In the genomic region with DNA sequence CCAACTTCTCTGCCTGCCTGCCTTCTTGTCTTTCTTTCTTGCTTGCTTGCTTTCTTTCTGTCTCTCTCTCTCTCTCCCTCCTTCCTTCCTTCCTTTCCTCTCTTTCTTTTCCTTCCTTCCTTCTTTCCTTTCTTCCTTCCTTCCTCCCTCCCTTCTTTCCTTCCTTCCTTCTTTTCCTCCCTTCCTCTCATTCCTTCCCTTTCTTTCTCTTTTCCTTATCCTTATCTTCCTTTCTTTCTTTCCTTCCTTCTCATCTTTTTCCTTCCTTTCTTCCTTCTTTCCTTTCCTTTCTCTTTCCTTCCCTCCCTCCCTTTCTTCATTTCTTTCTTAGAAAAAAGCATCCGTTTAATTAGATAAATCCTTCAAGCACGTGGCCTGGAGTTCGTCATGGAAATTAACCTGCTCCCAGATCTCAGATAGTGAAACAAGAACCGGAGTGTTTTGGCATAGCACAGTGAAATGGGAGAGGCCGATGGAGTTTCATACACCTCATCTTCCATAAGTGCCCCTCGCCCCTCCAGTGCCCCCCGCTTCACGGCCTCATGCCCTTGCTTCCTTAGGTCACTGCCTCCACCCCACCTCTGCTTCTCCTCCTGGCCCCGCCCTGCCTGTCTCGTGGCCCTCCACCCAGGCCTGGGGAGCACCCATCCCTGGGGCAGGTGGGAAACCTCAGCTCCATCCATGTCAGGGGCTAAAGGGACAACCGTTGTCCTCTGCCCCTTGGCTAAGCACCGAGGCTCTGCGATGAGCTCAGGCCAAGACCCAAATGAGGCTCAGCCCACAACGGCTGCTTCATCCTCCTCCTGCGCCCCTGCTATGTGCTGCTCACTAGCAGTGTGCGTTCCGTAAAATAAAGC, we compare ENCODE assay signal across 20 cellular contexts. TPM values are rescaled to one million over a fixed set of nuclear protein-coding genes. Genes with fewer than 3 reads are reported as not detected.
DNase-seq lines count a peak whose midpoint lies in the region; ATAC-seq, FAIRE-seq and TF ChIP-seq lines count a peak whose summit lies in the region.
"Had no signal": no experiment of that assay in that cellular context is flagged by ENCODE, and none has a peak within 500 bp of the region (broad histone marks: within the 10 kb centered on the region; RNA-seq: fewer than 3 reads in every experiment).

No MANE protein-coding gene starts in this region.

- no peaks in the 10 kb centered on the region for H3K9me3 Mint-ChIP-seq in neural progenitor cell
- H3K9me3 Mint-ChIP-seq: CD8-positive, alpha-beta T cell had no signal

- H3K14ac ChIP-seq in H1 (ENCODE audit: insufficient read length): no peak overlapping the region
- H3K14ac ChIP-seq in mesenchymal stem cell (ENCODE audit: low read length in 2 of 2): no peak overlapping the region

- H4K8ac ChIP-seq in H1 (ENCODE audit: extremely low read depth, insufficient read depth, low read length): no peak overlapping the region
- H4K8ac ChIP-seq in mesenchymal stem cell (ENCODE audit: low read length): no peak overlapping the region

- H3K27me3 ChIP-seq in right cardiac atrium (ENCODE audit: control insufficient read depth, insufficient read depth) (no peaks in the 10 kb centered on the region), H1 (replicated peaks in 1 of 4; ENCODE audit: control insufficient read depth in 3 of 4, extremely low read depth in 1 of 4, insufficient read depth in 3 of 4, low read length in 3 of 4) (no peaks in the 10 kb centered on the region), neural progenitor cell (no peaks in the 10 kb centered on the region), transverse colon (peaks cover 9% of the 10 kb centered on the region), H7 (ENCODE audit: control insufficient read depth, insufficient read depth, low read length) (no peaks in the 10 kb centered on the region; the same call in 1 of the 2 replicates), mesenchymal stem cell (ENCODE audit: control insufficient read depth in 1 of 2, insufficient read depth in 1 of 2, low read length in 2 of 2) (peaks cover 68 to 92% of the 10 kb centered on the region in 2 experiments)

- H4K5ac ChIP-seq in H1 (ENCODE audit: insufficient read length, low read depth, low read length): no peak overlapping the region

- peaks cover 8% of the 10 kb centered on the region for H3K4me1 ChIP-seq in right cardiac atrium (ENCODE audit: control insufficient read depth, insufficient read depth, low read length)
- peaks cover 0 to 4% (median 0%) of the 10 kb centered on the region in 4 experiments; a peak in 4 of 7 replicates for H3K4me1 ChIP-seq in H1 (replicated peaks in 1 of 4; ENCODE audit: control insufficient read depth in 3 of 4, insufficient read depth in 4 of 4, low read length in 3 of 4)
- H3K4me1 ChIP-seq in neural progenitor cell: peaks cover 51% of the 10 kb centered on the region
- H3K4me1 ChIP-seq in transverse colon: peaks cover 1 to 67% (median 36%) of the 10 kb centered on the region in 4 donors
- no peaks in the 10 kb centered on the region for H3K4me1 ChIP-seq in mesenchymal stem cell (ENCODE audit: control insufficient read depth, insufficient read depth, low read depth, low read length)

- H3K79me2 ChIP-seq in H1 (ENCODE audit: control insufficient read depth in 1 of 2, insufficient read depth in 2 of 2, low read length in 2 of 2) (no peaks in the 10 kb centered on the region; a peak in 1 of 4 replicates), neural progenitor cell (ENCODE audit: low read depth) (peaks cover 43% of the 10 kb centered on the region)

- no peak for DNase-seq in right cardiac atrium
- no peak for DNase-seq in Right ventricle myocardium inferior (ENCODE audit: missing footprints)
- DNase-seq in H1 (ENCODE audit: low read depth in 1 of 2, low spot score in 2 of 2): no peak
- DNase-seq in neural progenitor cell (ENCODE audit: low spot score): no peak
- no peak for DNase-seq in transverse colon
- no peak for DNase-seq in H7
- DNase-seq in mesenchymal stem cell: no peak
- no peak for DNase-seq in D341Med (ENCODE audit: low spot score)
- DNase-seq: ACHN; CD8-positive, alpha-beta T cell; GF-D8; HCEC 1CT; IMR-90; NCI-H1436; NCI-H2081; NCI-H2227 treated with DMSO at 0.1 percent for 48 hours; NCI-H524 treated with DMSO at 0.1 percent for 48 hours; RPMI8226 had no signal

- no peak for TF ChIP-seq POLR2A in H1 (IDR thresholded peaks at IDR 0.05; ENCODE audit: control extremely low read depth in 1 of 2, low read depth in 2 of 2, low read length in 2 of 2)
- TF ChIP-seq POLR2A in transverse colon (IDR thresholded peaks at IDR 0.05): no peak

- in situ Hi-C loops in transverse colon (cut with MboI; ENCODE audit: low pct_ligation_motif_present in 1 of 4, low pct_unique_long_range_greater_than_20kb in 1 of 4, low sequenced_read_pairs in 3 of 4): no loop called here

- 0 out of 2 replicates have a peak overlapping the region, but pooled peaks have one; percentile 17 for H2BK12ac ChIP-seq in H1 (ENCODE audit: low read depth, low read length)
- no peak overlapping the region for H2BK12ac ChIP-seq in mesenchymal stem cell (ENCODE audit: low read length in 2 of 2)

- H3K36me3 Mint-ChIP-seq in neural progenitor cell: peaks cover 2% of the 10 kb centered on the region
- H3K36me3 Mint-ChIP-seq: CD8-positive, alpha-beta T cell had no signal

- H4K20me1 ChIP-seq in H1 (replicated peaks in 1 of 2; ENCODE audit: control insufficient read depth in 1 of 2, insufficient read depth in 2 of 2, low read length in 2 of 2) (peaks cover 2 to 3% of the 10 kb centered on the region in 2 experiments), neural progenitor cell (ENCODE audit: low read depth) (peaks cover 41% of the 10 kb centered on the region)

- H2BK15ac ChIP-seq in H1 (ENCODE audit: low read length) (no peak overlapping the region), mesenchymal stem cell (ENCODE audit: low read depth, poor library complexity, severe bottlenecking) (no peak overlapping the region)

- H3F3A ChIP-seq in neural progenitor cell (ENCODE audit: low read depth): peaks cover 27% of the 10 kb centered on the region

- H3K4me3 ChIP-seq in right cardiac atrium (ENCODE audit: low read length) (no peak overlapping the region), H1 (ENCODE audit: extremely low read depth in 1 of 4, insufficient read depth in 2 of 4, low read depth in 3 of 4, low read length in 4 of 4) (no peak overlapping the region), neural progenitor cell (no peak overlapping the region), transverse colon (no peak overlapping the region), H7 (ENCODE audit: insufficient read depth, low read depth, low read length) (no peak overlapping the region), mesenchymal stem cell (ENCODE audit: insufficient read depth in 1 of 2, low read depth in 1 of 2, low read length in 2 of 2) (no peak overlapping the region)

- TF ChIP-seq RAD21 in H1 (IDR thresholded peaks at IDR 0.05 in 1 of 2, conservative IDR thresholded peaks at IDR 0.05 in 1 of 2; ENCODE audit: low read depth in 2 of 2, low read length in 2 of 2): no peak

- H2BK5ac ChIP-seq in H1 (ENCODE audit: low read depth, low read length) (no peak overlapping the region), mesenchymal stem cell (ENCODE audit: low read depth, low read length, poor library complexity, severe bottlenecking) (no peak overlapping the region)

- TF ChIP-seq EP300 in H1 (IDR thresholded peaks at IDR 0.05; ENCODE audit: borderline replicate concordance in 1 of 2, low read depth in 2 of 2, low read length in 2 of 2) (no peak), transverse colon (IDR thresholded peaks at IDR 0.05; ENCODE audit: low read depth) (no peak)

- H3K4me2 ChIP-seq in H1 (ENCODE audit: insufficient read depth in 1 of 2, low read depth in 2 of 2, low read length in 2 of 2): no peak overlapping the region
- H3K4me2 ChIP-seq in neural progenitor cell: no peak overlapping the region
- H3K4me2 ChIP-seq in mesenchymal stem cell (ENCODE audit: low read length, poor library complexity, severe bottlenecking): no peak overlapping the region

- H3K4ac ChIP-seq in H1 (replicated peaks; ENCODE audit: insufficient read length, low read depth, low read length): no peak overlapping the region
- no peak overlapping the region for H3K4ac ChIP-seq in mesenchymal stem cell (ENCODE audit: low read depth in 1 of 2, low read length in 2 of 2)

- H3K4me3 Mint-ChIP-seq in neural progenitor cell: no peak overlapping the region
- H3K4me3 Mint-ChIP-seq: B cell; CD8-positive, alpha-beta T cell had no signal

- POLR2A ChIA-PET in H1 (lab: Charles Lee; ENCODE audit: partially characterized antibody): interaction anchor here (0.6 kb wide), 1 partner anchor 397 kb away, joined by 3 read pairs; no protein-coding TSS in a partner anchor

- H3K27ac Mint-ChIP-seq in neural progenitor cell: peak overlapping the region; percentile 74
- H3K27ac Mint-ChIP-seq: CD8-positive, alpha-beta T cell had no signal

- H3K23ac ChIP-seq in H1 (ENCODE audit: insufficient read length) (no peak overlapping the region), mesenchymal stem cell (ENCODE audit: low read length in 2 of 2) (no peak overlapping the region)

- H4K91ac ChIP-seq in H1 (replicated peaks; ENCODE audit: insufficient read length, low read length) (no peak overlapping the region), mesenchymal stem cell (ENCODE audit: low read length) (no peak overlapping the region)

- H3K36me3 ChIP-seq in H1 (ENCODE audit: control insufficient read depth in 2 of 4, insufficient read depth in 4 of 4, low read length in 3 of 4) (no peaks in the 10 kb centered on the region), neural progenitor cell (no peaks in the 10 kb centered on the region), transverse colon (no peaks in the 10 kb centered on the region), H7 (replicated peaks; ENCODE audit: control insufficient read depth, insufficient read depth, low read length) (no peaks in the 10 kb centered on the region), mesenchymal stem cell (ENCODE audit: control insufficient read depth in 1 of 2, insufficient read depth in 2 of 2, low read depth in 1 of 2, low read length in 2 of 2) (no peaks in the 10 kb centered on the region)

- H2BK20ac ChIP-seq in H1 (ENCODE audit: low read length): no peak overlapping the region

- H2AK5ac ChIP-seq in H1 (ENCODE audit: low read depth, low read length): 0 out of 2 replicates have a peak overlapping the region, but pooled peaks have one; percentile 53
- no peak overlapping the region for H2AK5ac ChIP-seq in mesenchymal stem cell (ENCODE audit: low read length, severe bottlenecking)

- FAIRE-seq in H1 (lab: Jason Lieb, UNC): no peak
- FAIRE-seq: GM19239 had no signal

- H3K79me1 ChIP-seq in H1 (ENCODE audit: low read depth, low read length) (no peaks in the 10 kb centered on the region; the same call in 1 of the 2 replicates), mesenchymal stem cell (replicated peaks; ENCODE audit: low read length, poor library complexity, severe bottlenecking) (no peaks in the 10 kb centered on the region)

- H3K56ac ChIP-seq in H1 (replicated peaks; ENCODE audit: insufficient read length, low read depth, low read length): no peak overlapping the region

- ATAC-seq in right cardiac atrium (no peak), Right ventricle myocardium inferior (no peak)
- ATAC-seq: CD8-positive, alpha-beta T cell had no signal

- no peak overlapping the region for H2BK120ac ChIP-seq in H1 (replicated peaks; ENCODE audit: low read depth, low read length)
- no peak overlapping the region for H2BK120ac ChIP-seq in mesenchymal stem cell (ENCODE audit: low read depth, low read length)

- H3K9me3 ChIP-seq in right cardiac atrium (ENCODE audit: control insufficient read depth, low read length) (no peaks in the 10 kb centered on the region), H1 (ENCODE audit: insufficient read depth in 2 of 2, low read depth in 1 of 2, low read length in 1 of 2) (no peaks in the 10 kb centered on the region), neural progenitor cell (ENCODE audit: low read depth) (no peaks in the 10 kb centered on the region), transverse colon (no peaks in the 10 kb centered on the region), mesenchymal stem cell (ENCODE audit: control insufficient read depth, low read length) (no peaks in the 10 kb centered on the region)

- intact Hi-C loops in right cardiac atrium (cut with DNase I): no loop called here
- intact Hi-C loops in Right ventricle myocardium inferior (cut with DNase I): loop anchor here (5.0 kb wide), 2 partner anchors 38 to 278 kb away; no protein-coding TSS in a partner anchor
- intact Hi-C loops in transverse colon (cut with DNase I; ENCODE audit: low total_unique reads): no loop called here

- peaks cover 1% of the 10 kb centered on the region; the same call in 1 of the 2 replicates for H3K23me2 ChIP-seq in H1 (ENCODE audit: low read depth, low read length)

- WGBS in right cardiac atrium: 58% methylated on average over 17 of the region's 17 CpGs
- WGBS in H1 (ENCODE audit: extremely low coverage in 1 of 2, insufficient coverage in 1 of 2, insufficient read length in 1 of 2, insufficient replicate concordance in 2 of 2, low coverage in 1 of 2, low lambda C conversion rate in 2 of 2, missing lambda C conversion rate in 1 of 2), 2 experiments: 89% methylated on average over 15 of the region's 17 CpGs; no CpG with 5 or more reads in 1 of the 2 experiments
- 63 to 64% methylated on average over 4 to 17 of the region's 17 CpGs for WGBS in transverse colon (ENCODE audit: low coverage in 1 of 2), 2 donors
- WGBS in mesenchymal stem cell: 83% methylated on average over 17 of the region's 17 CpGs

- H3K4me1 Mint-ChIP-seq in neural progenitor cell: peaks cover 53% of the 10 kb centered on the region
- H3K4me1 Mint-ChIP-seq: B cell had no signal

- H3K9ac ChIP-seq in H1 (replicated peaks in 1 of 4; ENCODE audit: extremely low read depth in 1 of 4, low read depth in 3 of 4, low read length in 3 of 4) (no peak overlapping the region), neural progenitor cell (no peak overlapping the region), mesenchymal stem cell (ENCODE audit: low read length) (no peak overlapping the region)

- CTCF ChIA-PET in H1 (lab: Charles Lee; ENCODE audit: partially characterized antibody): interaction anchor here (0.6 to 3.9 kb wide), 9 partner anchors 9 to 252 kb away, joined by 3 to 15 read pairs (median 4); no protein-coding TSS in a partner anchor

- peak overlapping the region; percentile 3 for H3K27ac ChIP-seq in right cardiac atrium (ENCODE audit: low read length)
- no peak overlapping the region for H3K27ac ChIP-seq in H1 (ENCODE audit: low read depth, low read length)
- H3K27ac ChIP-seq in neural progenitor cell: no peak overlapping the region
- peak overlapping the region in 3 of 4 donors; percentile 32 to 58 (median 52) for H3K27ac ChIP-seq in transverse colon
- H3K27ac ChIP-seq in mesenchymal stem cell (ENCODE audit: low read length, poor library complexity, severe bottlenecking): no peak overlapping the region

- TF ChIP-seq CTCF in H1 (IDR thresholded peaks at IDR 0.05; ENCODE audit: control extremely low read depth in 1 of 3, insufficient read depth in 1 of 3, low read depth in 1 of 3, low read length in 3 of 3): no peak
- no peak for TF ChIP-seq CTCF in neural progenitor cell (IDR thresholded peaks at IDR 0.05)
- TF ChIP-seq CTCF in transverse colon (IDR thresholded peaks at IDR 0.05): no peak

- no peak overlapping the region for H2AFZ ChIP-seq in H1 (ENCODE audit: low read length)
- no peak overlapping the region for H2AFZ ChIP-seq in neural progenitor cell (replicated peaks)
- no peak overlapping the region for H2AFZ ChIP-seq in mesenchymal stem cell (ENCODE audit: low read depth, low read length)

- peaks cover 13% of the 10 kb centered on the region for H3K27me3 Mint-ChIP-seq in neural progenitor cell (ENCODE audit: insufficient read depth, low read depth)

- H3K18ac ChIP-seq in H1 (ENCODE audit: extremely low read depth, low read length) (no peak overlapping the region; the same call in 1 of the 2 replicates), mesenchymal stem cell (ENCODE audit: low read depth in 1 of 2, low read length in 2 of 2) (no peak overlapping the region)

RNA-seq across cellular contexts. Expression of gene CASZ1, which starts 11.2 kb away (rescaled TPM):
- total RNA-seq in right cardiac atrium (10 to 100 TPM; 51.0 to 98.9 (median 59.2) TPM), Right ventricle myocardium inferior (58.2 TPM), neural progenitor cell (ENCODE audit: low replicate concordance) (3.4 and 10.1 TPM in 2 replicates), transverse colon (100 to 1,000 TPM in 2 of 4 donors, 10 to 100 TPM in 2; 39.1 to 215 (median 115) TPM)
- polyA plus RNA-seq in right cardiac atrium (24.2 TPM), H1 (2011; rRNA removed) (4.4 and 5.9 TPM in 2 replicates)
- 6.1 and 7.7 TPM in 2 replicates for total RNA-seq in H1 (2021; fragmentation: NEBNext Ultra II Directional; extraction: Animal tissue kit (Norgen Biotek cat#: 25700))
- 3.6 TPM for polyA plus RNA-seq in H1 (2011; cell fraction: cytosol; rRNA removed)
- 10.1 TPM for polyA plus RNA-seq in H1 (2011; cell fraction: nucleus; rRNA removed)
- 2.2 to 4.5 TPM (median 4.3 TPM) in 4 replicates for polyA plus RNA-seq in H1 (2012, experiment 1 of 2)
- 2.9 TPM for polyA plus RNA-seq in H1 (2012, experiment 2 of 2)
- 6.5 TPM for polyA plus RNA-seq in H1 (2013, experiment 1 of 2)
- polyA plus RNA-seq in H1 (2013, experiment 2 of 2): 6.3 TPM
- polyA minus RNA-seq in H1 (2011; rRNA and poly(A)+ RNA removed): 3.9 and 5.8 TPM in 2 replicates
- 5.8 TPM for polyA minus RNA-seq in H1 (2011; cell fraction: cytosol; rRNA and poly(A)+ RNA removed)
- 10.2 TPM for polyA minus RNA-seq in H1 (2011; cell fraction: nucleus; rRNA and poly(A)+ RNA removed)
- 4.8 and 5.0 TPM in 2 replicates for total RNA-seq in H7 (2014; rRNA removed; shearing (Covaris generic))
- polyA plus RNA-seq in mesenchymal stem cell (2013, experiment 1 of 2): 2.6 TPM
- polyA plus RNA-seq in mesenchymal stem cell (2013, experiment 2 of 2): 4.0 TPM

Comparison
In these comparisons a context has a peak if more than half of its experiments do, and no peak if none do; other contexts are left out.
1. H3K27ac ChIP-seq: peak in right cardiac atrium (single experiment) and transverse colon (3 of 4); none in H1 (single experiment), neural progenitor cell (single experiment) and mesenchymal stem cell (single experiment).